24 cellular contexts compared by ENCODE assay signal in genomic region chr2:27485496-27485895, GRCh38. TPM values are rescaled to one million over a fixed set of nuclear protein-coding genes. Genes with fewer than 3 reads are reported as not detected.
"Had no signal": no experiment of that assay in that cellular context is flagged by ENCODE, and none has a peak within 500 bp of the region (broad histone marks: within the 10 kb centered on the region; RNA-seq: fewer than 3 reads in every experiment).

No MANE protein-coding gene starts in this region.

- H3K4me1 ChIP-seq: colonic mucosa had no signal

- H3K27ac ChIP-seq: brain microvascular endothelial cell, colonic mucosa, gastrocnemius medialis, heart right ventricle, psoas muscle, suprapubic skin, transverse colon had no signal

- H3K36me3 ChIP-seq: colonic mucosa had no signal

- H3K4me3 Mint-ChIP-seq: activated naive CD4-positive, alpha-beta T cell treated with anti-CD3 and anti-CD28 coated beads, Interleukin-2, amount 10 ng/mL, durations not matched to agents 7 days and 5 days; activated naive CD8-positive, alpha-beta T cell treated with anti-CD3 and anti-CD28 coated beads, Interleukin-2, amount 50 U/mL, for 24 hours; activated T-cell treated with anti-CD3 and anti-CD28 coated beads, Interleukin-2, amount 50 U/mL, for 4 hours had no signal

- H3K9me3 Mint-ChIP-seq: activated naive CD4-positive, alpha-beta T cell treated with anti-CD3 and anti-CD28 coated beads, Interleukin-2, amount 10 ng/mL, durations not matched to agents 7 days and 5 days; activated naive CD8-positive, alpha-beta T cell treated with anti-CD3 and anti-CD28 coated beads, Interleukin-2, amount 50 U/mL, for 24 hours; activated T-cell treated with anti-CD3 and anti-CD28 coated beads, Interleukin-2, amount 50 U/mL, for 4 hours had no signal

- H3K4me3 ChIP-seq: colonic mucosa, gastrocnemius medialis, heart right ventricle, lung, psoas muscle, suprapubic skin, transverse colon had no signal

- H3K27me3 Mint-ChIP-seq: activated naive CD4-positive, alpha-beta T cell treated with anti-CD3 and anti-CD28 coated beads, Interleukin-2, amount 10 ng/mL, durations not matched to agents 7 days and 5 days had no signal

- H3K27ac Mint-ChIP-seq: activated naive CD4-positive, alpha-beta T cell treated with anti-CD3 and anti-CD28 coated beads, Interleukin-2, amount 10 ng/mL, durations not matched to agents 7 days and 5 days; activated naive CD8-positive, alpha-beta T cell treated with anti-CD3 and anti-CD28 coated beads, Interleukin-2, amount 50 U/mL, for 24 hours had no signal

- H3K36me3 Mint-ChIP-seq: activated naive CD4-positive, alpha-beta T cell treated with anti-CD3 and anti-CD28 coated beads, Interleukin-2, amount 10 ng/mL, durations not matched to agents 7 days and 5 days had no signal

- ATAC-seq: activated naive CD8-positive, alpha-beta T cell treated with anti-CD3 and anti-CD28 coated beads, Interleukin-2, amount 50 U/mL, for 24 hours; activated T-cell treated with anti-CD3 and anti-CD28 coated beads, Interleukin-2, amount 50 U/mL, for 4 hours; gastrocnemius medialis; heart right ventricle; left cardiac atrium; psoas muscle; right cardiac atrium; stimulated activated naive CD8-positive, alpha-beta T cell treated with anti-CD3 and anti-CD28 coated beads, Interleukin-15, Interleukin-2, amounts not matched to agents 100 U/mL and 50 U/mL, for 24 hours had no signal

- H3K9me3 ChIP-seq: colonic mucosa, gastrocnemius medialis, heart right ventricle, psoas muscle, suprapubic skin, transverse colon had no signal

- H3K27me3 ChIP-seq: brain microvascular endothelial cell, colonic mucosa, gastrocnemius medialis, heart right ventricle, suprapubic skin, transverse colon had no signal

- DNase-seq: activated CD4-positive, alpha-beta T cell treated with anti-CD3 and anti-CD28 coated beads, Interleukin-2, amount 50 U/mL, for 1 hour; activated CD4-positive, CD25-positive, alpha-beta regulatory T cell treated with anti-CD3 and anti-CD28 coated beads, Interleukin-2, amount 50 U/mL, for 72 hours; activated CD8-positive, alpha-beta memory T cell treated with anti-CD3 and anti-CD28 coated beads, Interleukin-2, amount 50 U/mL, for 4 hours; activated effector memory CD4-positive, alpha-beta T cell treated with Interleukin-2 at 50 U/mL for 16 hours; activated naive CD4-positive, alpha-beta T cell treated with anti-CD3 and anti-CD28 coated beads, Interleukin-2, amount 10 ng/mL, durations not matched to agents 7 days and 5 days; activated naive CD8-positive, alpha-beta T cell treated with anti-CD3 and anti-CD28 coated beads, Interleukin-2, amount 50 U/mL, for 24 hours; activated T-cell treated with anti-CD3 and anti-CD28 coated beads, Interleukin-2, amount 50 U/mL, for 4 hours; brain microvascular endothelial cell; central memory CD4-positive, alpha-beta T cell; colonic mucosa; erythroblast; gastrocnemius medialis; heart right ventricle; left cardiac atrium; psoas muscle; right cardiac atrium; stimulated activated naive CD8-positive, alpha-beta T cell treated with anti-CD3 and anti-CD28 coated beads, Interleukin-15, Interleukin-2, amounts not matched to agents 100 U/mL and 50 U/mL, for 24 hours; T-helper 1 cell; T1000; transverse colon had no signal

RNA-seq across cellular contexts. Expression of gene GCKR, which starts 11.1 kb away (rescaled TPM):
- total RNA-seq: activated T-cell treated with anti-CD3 and anti-CD28 coated beads, Interleukin-2, amount 50 U/mL, for 4 hours; osteocyte; skeletal muscle tissue; transverse colon had no signal

RNA-seq across cellular contexts. Expression of gene KRTCAP3, which starts 43.3 kb away (rescaled TPM):
- total RNA-seq: left cardiac atrium, skeletal muscle tissue had no signal
